In genomic region chr10:86979977-86980448, GRCh38 we compare ENCODE assay signal across 9 cellular contexts. TPM values are rescaled to one million over a fixed set of nuclear protein-coding genes. Genes with fewer than 3 reads are reported as not detected.
DNase-seq lines count a peak whose midpoint lies in the region; ATAC-seq and TF ChIP-seq lines count a peak whose summit lies in the region.
"Had no signal": no experiment of that assay in that cellular context is flagged by ENCODE, and none has a peak within 500 bp of the region (broad histone marks: within the 10 kb centered on the region; RNA-seq: fewer than 3 reads in every experiment).

No MANE protein-coding gene starts in this region.

- H3K9me3 ChIP-seq in IMR-90 (ENCODE audit: control insufficient read depth, insufficient read depth, low read length) (no peaks in the 10 kb centered on the region), heart right ventricle (no peaks in the 10 kb centered on the region), skeletal muscle satellite cell (replicated peaks; ENCODE audit: low read length) (no peaks in the 10 kb centered on the region), MM.1S (replicated peaks; ENCODE audit: insufficient read depth, low read length) (no peaks in the 10 kb centered on the region)

- TF ChIP-seq RAD21 in IMR-90 (IDR thresholded peaks at IDR 0.05; ENCODE audit: low read length), result no peak

- DNase-seq in IMR-90, result no peak
- DNase-seq in heart right ventricle, result peak; percentile 50 to 57
- no peak for DNase-seq in ureter (ENCODE audit: low spot score)
- no peak for DNase-seq in MM.1S
- no peak for DNase-seq in activated CD4-positive, alpha-beta T cell treated with anti-CD3 and anti-CD28 coated beads for 48 hours
- DNase-seq: CD4-positive, CD25-positive, alpha-beta regulatory T cell; foreskin melanocyte had no signal

- TF ChIP-seq POLR2A in IMR-90 (IDR thresholded peaks at IDR 0.05; ENCODE audit: low read depth, low read length), result no peak

- peak overlapping the region in 1 of 2 experiments; percentile 22; a peak in 2 of 4 replicates for H4K8ac ChIP-seq in IMR-90 (ENCODE audit: low read depth in 2 of 2, low read length in 2 of 2)

- no peaks in the 10 kb centered on the region for H3F3A ChIP-seq in MM.1S (ENCODE audit: insufficient read depth, low read length)

- H2BK15ac ChIP-seq in IMR-90 (ENCODE audit: low read depth, low read length), result no peak overlapping the region

- H2AK9ac ChIP-seq in IMR-90 (replicated peaks; ENCODE audit: low read depth, low read length, poor library complexity), result no peak overlapping the region

- H3K27me3 ChIP-seq in IMR-90 (ENCODE audit: control insufficient read depth, insufficient read depth, low read length), result no peaks in the 10 kb centered on the region
- H3K27me3 ChIP-seq in heart right ventricle, result no peaks in the 10 kb centered on the region
- no peaks in the 10 kb centered on the region for H3K27me3 ChIP-seq in skeletal muscle satellite cell (ENCODE audit: control insufficient read depth, insufficient read depth, low read length)
- H3K27me3 ChIP-seq in MM.1S (replicated peaks; ENCODE audit: insufficient read depth, low read length), result no peaks in the 10 kb centered on the region

- no peaks in the 10 kb centered on the region for H3K79me1 ChIP-seq in IMR-90 (ENCODE audit: low read depth in 1 of 2, low read length in 2 of 2)

- ATAC-seq in IMR-90 (ENCODE audit: low read depth), result peak; percentile 46
- peak; percentile 78 to 95 (median 90) for ATAC-seq in heart right ventricle

- intact Hi-C loops in IMR-90 (cut with micrococcal nuclease) (no loop called here), heart right ventricle (cut with DNase I) (loop anchor here in 2 of 10 donors (10.0 kb wide), 2 partner anchors 75 to 115 kb away; partner anchors contain the start of genes GLUD1 (in 1 of the 2) and SHLD2 (in 1 of the 2))

- H2BK20ac ChIP-seq in IMR-90 (ENCODE audit: low read depth, low read length), result no peak overlapping the region

- H4K20me1 ChIP-seq in IMR-90 (ENCODE audit: insufficient read depth, low read length) (no peaks in the 10 kb centered on the region), MM.1S (ENCODE audit: insufficient read depth, low read length) (no peaks in the 10 kb centered on the region)

- POLR2A ChIA-PET in IMR-90 (lab: Charles Lee; ENCODE audit: unreplicated experiment), result no interaction called here

- BruUV-seq in IMR-90 (replicated peaks; lab: Mats Ljungman, UMichigan), result no TSS peak

- in situ Hi-C loops in IMR-90 (cut with MboI; ENCODE audit: low sequenced_read_pairs), result no loop called here

- no peak overlapping the region; the same call in 1 of the 2 replicates for H3K23ac ChIP-seq in IMR-90 (ENCODE audit: low read depth, low read length)

- H3K56ac ChIP-seq in IMR-90 (ENCODE audit: extremely low read depth, insufficient read depth, low read length), result no peak overlapping the region

- H3K4me3 ChIP-seq in IMR-90 (ENCODE audit: insufficient read depth, low read depth, low read length), result no peak overlapping the region
- peak overlapping the region in 3 of 10 donors; percentile 1 to 13 (median 6) for H3K4me3 ChIP-seq in heart right ventricle
- H3K4me3 ChIP-seq in skeletal muscle satellite cell (ENCODE audit: low read length), result no peak overlapping the region
- H3K4me3 ChIP-seq in MM.1S (ENCODE audit: low read length), result no peak overlapping the region

- WGBS in IMR-90 (ENCODE audit: extremely low coverage in 2 of 2, insufficient read length in 1 of 2), 2 experiments, result no CpG with 5 or more reads among the region's 3 CpGs
- WGBS in heart right ventricle, 2 donors, result 7 to 9% methylated on average over 3 of the region's 3 CpGs

- H2BK120ac ChIP-seq in IMR-90 (ENCODE audit: low read depth, low read length), result no peak overlapping the region

- no peak overlapping the region; the same call in 1 of the 2 replicates for H2AK5ac ChIP-seq in IMR-90 (ENCODE audit: low read depth, low read length)

- no peak overlapping the region for H3K4ac ChIP-seq in IMR-90 (ENCODE audit: low read depth, low read length)

- no peak overlapping the region for H4K91ac ChIP-seq in IMR-90 (ENCODE audit: insufficient read depth, low read depth, low read length)

- no peak overlapping the region for H3K18ac ChIP-seq in IMR-90 (ENCODE audit: low read depth, low read length)

- H3K4me1 ChIP-seq in IMR-90 (ENCODE audit: control insufficient read depth, insufficient read depth, low read length), result peaks cover 7% of the 10 kb centered on the region
- H3K4me1 ChIP-seq in heart right ventricle, result peaks cover 8 to 38% (median 17%) of the 10 kb centered on the region in 9 donors
- peaks cover 25% of the 10 kb centered on the region for H3K4me1 ChIP-seq in skeletal muscle satellite cell (ENCODE audit: control insufficient read depth, insufficient read depth, low read length)
- no peaks in the 10 kb centered on the region for H3K4me1 ChIP-seq in MM.1S (ENCODE audit: low read length)

- no peaks in the 10 kb centered on the region for H3K9me2 ChIP-seq in MM.1S (replicated peaks; ENCODE audit: insufficient read depth, low read length)

- peak overlapping the region; percentile 75 for H2AFZ ChIP-seq in IMR-90 (replicated peaks; ENCODE audit: low read length, poor library complexity)
- no peak overlapping the region for H2AFZ ChIP-seq in MM.1S (ENCODE audit: low read length)

- H3K79me2 ChIP-seq in MM.1S (ENCODE audit: low read length), result no peaks in the 10 kb centered on the region

- CTCF ChIA-PET in IMR-90 (lab: Yijun Ruan, JAX), result no interaction called here

- H3K14ac ChIP-seq in IMR-90 (replicated peaks; ENCODE audit: low read depth, low read length), result no peak overlapping the region

- no peak overlapping the region for H2BK5ac ChIP-seq in IMR-90 (ENCODE audit: low read depth, low read length, poor library complexity, severe bottlenecking)

- TF ChIP-seq CTCF in IMR-90 (conservative IDR thresholded peaks at IDR 0.05; ENCODE audit: low read depth, low read length), result no peak
- no peak for TF ChIP-seq CTCF in heart right ventricle (IDR thresholded peaks at IDR 0.05)
- TF ChIP-seq CTCF in MM.1S (IDR thresholded peaks at IDR 0.05; ENCODE audit: low read length), result no peak

- H3K9ac ChIP-seq in IMR-90 (ENCODE audit: low read depth, low read length), result no peak overlapping the region
- peak overlapping the region; percentile 8 for H3K9ac ChIP-seq in skeletal muscle satellite cell (ENCODE audit: low read depth, low read length)
- H3K9ac ChIP-seq in MM.1S (ENCODE audit: low read length), result no peak overlapping the region

- no peak overlapping the region for H4K5ac ChIP-seq in IMR-90 (ENCODE audit: low read depth, low read length)

- no peak overlapping the region for H3K27ac ChIP-seq in IMR-90 (ENCODE audit: insufficient read depth, low read length)
- peak overlapping the region; percentile 61 to 84 (median 76) for H3K27ac ChIP-seq in heart right ventricle
- no peak overlapping the region for H3K27ac ChIP-seq in MM.1S (ENCODE audit: low read length)

- H3K4me2 ChIP-seq in IMR-90 (ENCODE audit: low read depth, low read length) (0 out of 2 replicates have a peak overlapping the region, but pooled peaks have one; percentile 14), skeletal muscle satellite cell (ENCODE audit: low read length) (no peak overlapping the region), MM.1S (ENCODE audit: low read depth, low read length) (no peak overlapping the region)

- no peaks in the 10 kb centered on the region for H3K36me3 ChIP-seq in IMR-90 (ENCODE audit: control insufficient read depth, insufficient read depth, low read length)
- H3K36me3 ChIP-seq in heart right ventricle, result peaks cover 0 to 9% (median 0%) of the 10 kb centered on the region in 9 donors
- no peaks in the 10 kb centered on the region for H3K36me3 ChIP-seq in skeletal muscle satellite cell (ENCODE audit: insufficient read depth, low read length)
- H3K36me3 ChIP-seq in MM.1S (replicated peaks; ENCODE audit: insufficient read depth, low read length), result no peaks in the 10 kb centered on the region

- dilution Hi-C loops in IMR-90 (cut with HindIII; ENCODE audit: low sequenced_read_pairs, unreplicated experiment), result no loop called here

- H3K9me1 ChIP-seq in IMR-90 (ENCODE audit: insufficient read depth, low read length), result peaks cover 5% of the 10 kb centered on the region; the same call in 1 of the 2 replicates

TF ChIP-seq in IMR-90, 13 proteins besides CTCF, POLR2A, EP300 and RAD21 (continues in another document):
- TF ChIP-seq NFE2L2 (IDR thresholded peaks at IDR 0.05; ENCODE audit: low read depth, low read length) (no peak), MAZ (IDR thresholded peaks at IDR 0.05; ENCODE audit: borderline replicate concordance, low read depth, low read length) (no peak), MXI1 (IDR thresholded peaks at IDR 0.05; ENCODE audit: borderline replicate concordance, low read depth, low read length) (no peak)

RNA-seq across cellular contexts. Expression of gene ADIRF, which starts 11.7 kb away (rescaled TPM):
- total RNA-seq in IMR-90 (2012; rRNA removed) (2.3 and 2.5 TPM in 2 replicates), heart right ventricle (100 to 1,000 TPM in 1 of 10 donors, 10 to 100 TPM in 9; 18.5 to 113 (median 40.4) TPM), ureter (790 TPM)
- polyA plus RNA-seq in IMR-90 (2012; rRNA removed) (7.2 and 12.4 TPM in 2 replicates), heart right ventricle (100 to 1,000 TPM; 174 to 234 TPM)
- 4.7 and 10.7 TPM in 2 replicates for polyA plus RNA-seq in IMR-90 (2012; cell fraction: cytosol; rRNA removed)
- polyA plus RNA-seq in IMR-90 (2012; cell fraction: nucleus; rRNA removed; ENCODE audit: low replicate concordance), result 1.4 and 1.5 TPM in 2 replicates
- 21.3 and 26.2 TPM in 2 replicates for total RNA-seq in skeletal muscle satellite cell (2012; rRNA removed)
- total RNA-seq: activated CD8-positive, alpha-beta memory T cell treated with anti-CD3 and anti-CD28 coated beads for 36 hours; CD4-positive, CD25-positive, alpha-beta regulatory T cell had no signal

RNA-seq across cellular contexts. Expression of gene SNCG, which starts 21.6 kb away (rescaled TPM):
- total RNA-seq in IMR-90 (2012; rRNA removed), result 10.6 and 11.9 TPM in 2 replicates
- polyA plus RNA-seq in IMR-90 (2012; rRNA removed), result 17.9 and 19.0 TPM in 2 replicates
- 19.4 and 24.5 TPM in 2 replicates for polyA plus RNA-seq in IMR-90 (2012; cell fraction: cytosol; rRNA removed)
- 12.2 and 13.8 TPM in 2 replicates for polyA plus RNA-seq in IMR-90 (2012; cell fraction: nucleus; rRNA removed; ENCODE audit: low replicate concordance)
- total RNA-seq in heart right ventricle, result 10 to 100 TPM in 9 of 10 donors, 1 to 10 TPM in 1; 9.4 to 21.4 (median 12.6) TPM
- polyA plus RNA-seq in heart right ventricle, result 10 to 100 TPM; 35.2 to 68.0 TPM
- total RNA-seq in skeletal muscle satellite cell (2012; rRNA removed), result 6.3 and 10.6 TPM in 2 replicates
- 706 TPM for total RNA-seq in ureter
- total RNA-seq: activated CD8-positive, alpha-beta memory T cell treated with anti-CD3 and anti-CD28 coated beads for 36 hours; CD4-positive, CD25-positive, alpha-beta regulatory T cell had no signal
- polyA plus RNA-seq: CD4-positive, CD25-positive, alpha-beta regulatory T cell had no signal

RNA-seq across cellular contexts. Expression of gene MMRN2, which starts 22.6 kb away (rescaled TPM):
- 0.56 and 1.8 TPM in 2 replicates for total RNA-seq in IMR-90 (2012; rRNA removed)
- 1.0 and 1.6 TPM in 2 replicates for polyA plus RNA-seq in IMR-90 (2012; rRNA removed)
- polyA plus RNA-seq in IMR-90 (2012; cell fraction: cytosol; rRNA removed), result 0.40 and 0.51 TPM in 2 replicates
- polyA plus RNA-seq in IMR-90 (2012; cell fraction: nucleus; rRNA removed; ENCODE audit: low replicate concordance), result 3.8 and 4.2 TPM in 2 replicates
- 10 to 100 TPM; 23.4 to 43.2 (median 36.2) TPM for total RNA-seq in heart right ventricle
- 10 to 100 TPM; 22.5 to 31.7 TPM for polyA plus RNA-seq in heart right ventricle
- total RNA-seq in skeletal muscle satellite cell (2012; rRNA removed), result 2.5 and 2.8 TPM in 2 replicates
- 99.0 TPM for total RNA-seq in ureter
- total RNA-seq: activated CD8-positive, alpha-beta memory T cell treated with anti-CD3 and anti-CD28 coated beads for 36 hours had no signal

RNA-seq across cellular contexts. Expression of gene FAM25A, which starts 40.1 kb away (rescaled TPM):
- total RNA-seq in IMR-90 (2012; rRNA removed), result not detected in 2 replicates
- not detected in 2 replicates for polyA plus RNA-seq in IMR-90 (2012; rRNA removed)
- polyA plus RNA-seq in IMR-90 (2012; cell fraction: cytosol; rRNA removed), result 5.6 TPM in 1 of 2 replicates, not detected in the other
- polyA plus RNA-seq in IMR-90 (2012; cell fraction: nucleus; rRNA removed; ENCODE audit: low replicate concordance), result not detected in 2 replicates
- not detected for total RNA-seq in heart right ventricle
- polyA plus RNA-seq in heart right ventricle, result not detected
- total RNA-seq in skeletal muscle satellite cell (2012; rRNA removed), result not detected in 2 replicates
- total RNA-seq in ureter, result not detected
- total RNA-seq: activated CD8-positive, alpha-beta memory T cell treated with anti-CD3 and anti-CD28 coated beads for 36 hours; CD4-positive, CD25-positive, alpha-beta regulatory T cell had no signal
- polyA plus RNA-seq: CD4-positive, CD25-positive, alpha-beta regulatory T cell had no signal

Comparison
In these comparisons a context has a peak if more than half of its experiments do, and no peak if none do; other contexts are left out.
1. DNase-seq: peak in heart right ventricle (2 of 2); none in IMR-90 (single experiment), ureter (single experiment), MM.1S (single experiment) and activated CD4-positive, alpha-beta T cell treated with anti-CD3 and anti-CD28 coated beads for 48 hours (single experiment).
2. H3K27ac ChIP-seq: peak in heart right ventricle (10 of 10); none in IMR-90 (single experiment) and MM.1S (single experiment).
3. RNA of gene SNCG, which starts 21.6 kb away (total RNA-seq): 706 TPM in ureter (single experiment); 9.4 to 21.4 TPM in heart right ventricle and 10.6 to 11.9 TPM in IMR-90; every median in the first group is over 10 times any median in the second.